In genomic region chr2:152344561-152345195, GRCh38 we compare ENCODE assay signal across 15 cellular contexts.
"Had no signal": no experiment of that assay in that cellular context is flagged by ENCODE, and none has a peak within 500 bp of the region (broad histone marks: within the 10 kb centered on the region; RNA-seq: fewer than 3 reads in every experiment).

No MANE protein-coding gene starts in this region.

- H3K36me3 ChIP-seq: adrenal gland, pancreas, upper lobe of right lung had no signal

- H3K36me3 Mint-ChIP-seq: naive B cell had no signal

- H3K4me1 Mint-ChIP-seq: central memory CD8-positive, alpha-beta T cell; naive B cell had no signal

- H3K27ac ChIP-seq: adrenal gland, epithelial cell of prostate, lower lobe of right lung, pancreas, testis, upper lobe of right lung had no signal

- H3K9me3 Mint-ChIP-seq: central memory CD8-positive, alpha-beta T cell; effector memory CD8-positive, alpha-beta T cell; naive B cell; stimulated activated naive CD8-positive, alpha-beta T cell treated with anti-CD3 and anti-CD28 coated beads, Interleukin-15, Interleukin-2, amounts not matched to agents 100 ng/mL and 50 ng/mL, for 24 hours had no signal

- DNase-seq: activated naive CD4-positive, alpha-beta T cell treated with anti-CD3 and anti-CD28 coated beads, Interleukin-2, amount 50 U/mL, for 16 hours; adrenal gland; effector memory CD8-positive, alpha-beta T cell; hippocampal formation; lower lobe of right lung; midbrain; naive B cell; pancreas; stimulated activated CD4-positive, alpha-beta T cell treated with anti-CD3 and anti-CD28 coated beads, Interleukin-4, amount 100 ng/mL, for 1 hour; testis; upper lobe of right lung had no signal

- H3K27me3 Mint-ChIP-seq: central memory CD8-positive, alpha-beta T cell; naive B cell; stimulated activated naive CD8-positive, alpha-beta T cell treated with anti-CD3 and anti-CD28 coated beads, Interleukin-15, Interleukin-2, amounts not matched to agents 100 ng/mL and 50 ng/mL, for 24 hours had no signal

- ATAC-seq: activated CD4-positive, CD25-positive, alpha-beta regulatory T cell treated with anti-CD3 and anti-CD28 coated beads, Interleukin-2, amount 50 U/mL, for 24 hours; effector memory CD8-positive, alpha-beta T cell; lower lobe of right lung; pancreas; upper lobe of right lung had no signal

- H3K27me3 ChIP-seq: adrenal gland, pancreas, testis, upper lobe of right lung had no signal

- H3K27ac Mint-ChIP-seq: effector memory CD8-positive, alpha-beta T cell; stimulated activated naive CD8-positive, alpha-beta T cell treated with anti-CD3 and anti-CD28 coated beads, Interleukin-15, Interleukin-2, amounts not matched to agents 100 ng/mL and 50 ng/mL, for 24 hours had no signal

- H3K4me3 Mint-ChIP-seq: central memory CD8-positive, alpha-beta T cell; effector memory CD8-positive, alpha-beta T cell; naive B cell; stimulated activated naive CD8-positive, alpha-beta T cell treated with anti-CD3 and anti-CD28 coated beads, Interleukin-15, Interleukin-2, amounts not matched to agents 100 ng/mL and 50 ng/mL, for 24 hours had no signal

- H3K9me3 ChIP-seq: adrenal gland, lower lobe of right lung, pancreas, testis, upper lobe of right lung had no signal

- H3K4me3 ChIP-seq: adrenal gland, lower lobe of right lung, pancreas, testis, upper lobe of right lung had no signal
